ENCODE assay signal across 1 cellular context in genomic region chr1:176996455-176997090, GRCh38.
TF ChIP-seq lines count a peak whose summit lies in the region.

No MANE protein-coding gene starts in this region.

TF ChIP-seq in HepG2, 621 proteins besides CTCF, POLR2A, EP300 and RAD21 (continued from another document):
- TF ChIP-seq LBX2 (CRISPR knock-in tag; IDR thresholded peaks at IDR 0.05; ENCODE audit: borderline replicate concordance) = no peak
- no peak for TF ChIP-seq HNRNPLL (IDR thresholded peaks at IDR 0.05; ENCODE audit: low read depth, low read length, poor library complexity, severe bottlenecking)
- TF ChIP-seq ZNF501 (CRISPR knock-in tag; IDR thresholded peaks at IDR 0.05) = no peak
- no peak for TF ChIP-seq GPBP1L1 (CRISPR knock-in tag; IDR thresholded peaks at IDR 0.05)
- no peak for TF ChIP-seq PTBP1 (IDR thresholded peaks at IDR 0.05; ENCODE audit: low read depth, low read length, poor library complexity, severe bottlenecking)
- TF ChIP-seq ZSCAN25 (CRISPR knock-in tag; IDR thresholded peaks at IDR 0.05) = no peak
- no peak for TF ChIP-seq ZNF333 (CRISPR knock-in tag; IDR thresholded peaks at IDR 0.05; ENCODE audit: borderline replicate concordance)
- no peak for TF ChIP-seq KDM5A (IDR thresholded peaks at IDR 0.05; ENCODE audit: borderline replicate concordance, low read length)
- no peak for TF ChIP-seq ZNF747 (CRISPR knock-in tag; IDR thresholded peaks at IDR 0.05; ENCODE audit: borderline replicate concordance)
